In genomic region chr4:23906839-23907238, GRCh38 we compare ENCODE assay signal across 32 cellular contexts. TPM values are rescaled to one million over a fixed set of nuclear protein-coding genes. Genes with fewer than 3 reads are reported as not detected.
"Had no signal": no experiment of that assay in that cellular context is flagged by ENCODE, and none has a peak within 500 bp of the region (broad histone marks: within the 10 kb centered on the region; RNA-seq: fewer than 3 reads in every experiment).

No MANE protein-coding gene starts in this region.

- H3K27me3 Mint-ChIP-seq: activated B cell treated with CpG ODN at 0.5 μM for 24 hours; activated CD8-positive, alpha-beta T cell treated with anti-CD3 and anti-CD28 coated beads for 36 hours; activated naive CD8-positive, alpha-beta T cell; activated T-helper 17 cell treated with anti-CD3 and anti-CD28 coated beads, Interleukin-2, amount 50 U/mL, for 72 hours; effector memory CD8-positive, alpha-beta T cell had no signal

- H3K36me3 ChIP-seq: esophagus muscularis mucosa, gastrocnemius medialis, heart left ventricle, WERI-Rb-1 had no signal

- H3K27me3 ChIP-seq: esophagus muscularis mucosa, gastrocnemius medialis, heart left ventricle had no signal

- H3K4me1 Mint-ChIP-seq: activated B cell treated with CpG ODN at 0.5 μM for 24 hours; activated T-helper 17 cell treated with anti-CD3 and anti-CD28 coated beads, Interleukin-2, amount 50 U/mL, for 72 hours had no signal

- ATAC-seq: activated CD4-positive, CD25-positive, alpha-beta regulatory T cell treated with anti-CD3 and anti-CD28 coated beads, Interleukin-2, amount 50 U/mL, for 24 hours; activated CD8-positive, alpha-beta T cell treated with anti-CD3 and anti-CD28 coated beads for 36 hours; activated T-cell treated with anti-CD3 and anti-CD28 coated beads, Interleukin-2, amount 50 U/mL, for 4 hours; activated T-helper 17 cell treated with anti-CD3 and anti-CD28 coated beads, Interleukin-2, amount 50 U/mL, for 72 hours; effector memory CD8-positive, alpha-beta T cell; foreskin keratinocyte; gastrocnemius medialis; heart left ventricle had no signal

- H3K36me3 Mint-ChIP-seq: activated naive CD8-positive, alpha-beta T cell had no signal

- H3K4me3 ChIP-seq: esophagus muscularis mucosa, gastrocnemius medialis, heart left ventricle had no signal

- FAIRE-seq: astrocyte, colon had no signal

- H3K27ac ChIP-seq: foreskin keratinocyte, heart left ventricle, WERI-Rb-1 had no signal

- H3K4me3 Mint-ChIP-seq: activated B cell treated with CpG ODN at 0.5 μM for 24 hours; activated CD8-positive, alpha-beta T cell treated with anti-CD3 and anti-CD28 coated beads for 36 hours; activated naive CD8-positive, alpha-beta T cell; activated T-cell treated with anti-CD3 and anti-CD28 coated beads, Interleukin-2, amount 50 U/mL, for 4 hours; activated T-helper 17 cell treated with anti-CD3 and anti-CD28 coated beads, Interleukin-2, amount 50 U/mL, for 72 hours; effector memory CD8-positive, alpha-beta T cell; T-helper 2 cell treated with Interferon-gamma antibody and Interleukin-4, amounts not matched to agents 5 μg/mL and 100 μg/mL, for 36 hours had no signal

- DNase-seq: activated B cell treated with CpG ODN at 0.5 μM for 24 hours; activated CD4-positive, alpha-beta T cell treated with anti-CD3 and anti-CD28 coated beads for 48 hours; activated CD4-positive, alpha-beta T cell treated with anti-CD3 and anti-CD28 coated beads, Interleukin-2, amount 50 U/mL, for 1 hour; activated CD4-positive, alpha-beta T cell treated with anti-CD3 and anti-CD28 coated beads, Interleukin-2, amount 50 U/mL, for 48 hours; activated CD8-positive, alpha-beta memory T cell treated with anti-CD3 and anti-CD28 coated beads for 24 hours; activated CD8-positive, alpha-beta T cell treated with anti-CD3 and anti-CD28 coated beads for 36 hours; activated effector memory CD4-positive, alpha-beta T cell treated with Interleukin-2 at 50 U/mL for 16 hours; activated gamma-delta T cell treated with Interleukin-2 at 50 U/mL for 16 hours; activated naive CD4-positive, alpha-beta T cell treated with anti-CD3 and anti-CD28 coated beads, Interleukin-2, amount 50 U/mL, for 16 hours; activated naive CD4-positive, alpha-beta T cell treated with Interleukin-2 at 50 U/mL for 16 hours; activated T-cell treated with anti-CD3 and anti-CD28 coated beads, Interleukin-2, amount 50 U/mL, for 4 hours; amniotic stem cell; anterior cingulate cortex; caudate nucleus; cortex of kidney; dermis blood vessel endothelial cell; effector CD4-positive, alpha-beta T cell; effector memory CD8-positive, alpha-beta T cell; erythroblast; foreskin keratinocyte; gastrocnemius medialis; glutamatergic neuron; heart left ventricle; T1000; WERI-Rb-1 had no signal

- H3K9me3 ChIP-seq: esophagus muscularis mucosa, gastrocnemius medialis, heart left ventricle had no signal

- H3K27ac Mint-ChIP-seq: activated B cell treated with CpG ODN at 0.5 μM for 24 hours; activated CD8-positive, alpha-beta T cell treated with anti-CD3 and anti-CD28 coated beads for 36 hours; activated naive CD8-positive, alpha-beta T cell; activated T-helper 17 cell treated with anti-CD3 and anti-CD28 coated beads, Interleukin-2, amount 50 U/mL, for 72 hours; effector memory CD8-positive, alpha-beta T cell; T-helper 2 cell treated with Interferon-gamma antibody and Interleukin-4, amounts not matched to agents 5 μg/mL and 100 μg/mL, for 36 hours had no signal

- H3K9me3 Mint-ChIP-seq: activated CD8-positive, alpha-beta T cell treated with anti-CD3 and anti-CD28 coated beads for 36 hours; activated T-cell treated with anti-CD3 and anti-CD28 coated beads, Interleukin-2, amount 50 U/mL, for 4 hours; T-helper 2 cell treated with Interferon-gamma antibody and Interleukin-4, amounts not matched to agents 5 μg/mL and 100 μg/mL, for 36 hours had no signal

RNA-seq across cellular contexts. Expression of gene PPARGC1A, which starts 17.0 kb away (rescaled TPM):
- total RNA-seq: activated B cell treated with CpG ODN at 0.5 μM for 24 hours; activated CD8-positive, alpha-beta T cell treated with anti-CD3 and anti-CD28 coated beads for 36 hours; activated T-helper 17 cell treated with anti-CD3 and anti-CD28 coated beads, Interleukin-2, amount 50 U/mL, for 72 hours; foreskin keratinocyte had no signal
- polyA plus RNA-seq: foreskin keratinocyte had no signal
